ENCODE assay signal across 1 cellular context in genomic region chr1:85259118-85259865, GRCh38.
A peak's percentile ranks its signal among the peaks of the same experiment; 100 is the strongest.
TF ChIP-seq lines count a peak whose summit lies in the region.

Gene C1orf52 (minus strand): TSS chr1:85259662. CDS start chr1:85259633, 29 bp downstream.

TF ChIP-seq in HepG2, 621 proteins besides CTCF, POLR2A, EP300 and RAD21 (continued from another document and continues in another):
- no peak for TF ChIP-seq KLF9 (CRISPR knock-in tag; IDR thresholded peaks at IDR 0.05; ENCODE audit: low read depth)
- peak; percentile 94 for TF ChIP-seq ZMYM4 (CRISPR knock-in tag; IDR thresholded peaks at IDR 0.05)
- peak; percentile 65; the same call in 1 of the 2 replicates for TF ChIP-seq ZNF598 (CRISPR knock-in tag; IDR thresholded peaks at IDR 0.05; ENCODE audit: borderline replicate concordance)
- TF ChIP-seq ZNF572 (CRISPR knock-in tag; IDR thresholded peaks at IDR 0.05): 0 out of 2 replicates have a peak, but pooled peaks have one; percentile 61
- TF ChIP-seq ZBTB26 (CRISPR knock-in tag; IDR thresholded peaks at IDR 0.05; ENCODE audit: borderline replicate concordance): 0 out of 2 replicates have a peak, but pooled peaks have one; percentile 44
- no peak for TF ChIP-seq ZNF713 (CRISPR knock-in tag; IDR thresholded peaks at IDR 0.05)
- TF ChIP-seq HOXA5 (CRISPR knock-in tag; IDR thresholded peaks at IDR 0.05): peak; percentile 77
- TF ChIP-seq GABPB1 (CRISPR knock-in tag; IDR thresholded peaks at IDR 0.05): peak; percentile 96
- peak; percentile 71 for TF ChIP-seq TEAD3 (CRISPR knock-in tag; optimal IDR thresholded peaks at IDR 0.05; ENCODE audit: borderline replicate concordance)
- TF ChIP-seq KDM2A (CRISPR knock-in tag; IDR thresholded peaks at IDR 0.05; ENCODE audit: borderline replicate concordance, low read depth): peak; percentile 82
- no peak for TF ChIP-seq CCAR2 (optimal IDR thresholded peaks at IDR 0.05; ENCODE audit: low read depth, low read length)
- TF ChIP-seq ZFP82 (CRISPR knock-in tag; IDR thresholded peaks at IDR 0.05; ENCODE audit: borderline replicate concordance): 0 out of 2 replicates have a peak, but pooled peaks have one; percentile 31
- peak; percentile 70; the same call in 1 of the 2 replicates for TF ChIP-seq ZNF350 (CRISPR knock-in tag; IDR thresholded peaks at IDR 0.05; ENCODE audit: borderline replicate concordance, low read depth)
- 0 out of 2 replicates have a peak, but pooled peaks have one; percentile 39 for TF ChIP-seq KAT7 (CRISPR knock-in tag; IDR thresholded peaks at IDR 0.05; ENCODE audit: borderline replicate concordance)
- peak; percentile 95 for TF ChIP-seq PHF8 (CRISPR knock-in tag; IDR thresholded peaks at IDR 0.05)
- TF ChIP-seq ZFP90 (CRISPR knock-in tag; IDR thresholded peaks at IDR 0.05; ENCODE audit: borderline replicate concordance): peak; percentile 23; the same call in 1 of the 2 replicates
- peak; percentile 67; the same call in 1 of the 2 replicates for TF ChIP-seq KLF15 (CRISPR knock-in tag; IDR thresholded peaks at IDR 0.05; ENCODE audit: borderline replicate concordance)
- peak; percentile 96 for TF ChIP-seq MAZ (IDR thresholded peaks at IDR 0.05; ENCODE audit: borderline replicate concordance, low read depth, low read length)
- peak; percentile 50; the same call in 1 of the 2 replicates for TF ChIP-seq MAZ (CRISPR knock-in tag; IDR thresholded peaks at IDR 0.05; ENCODE audit: low read depth)
- TF ChIP-seq, protein P1, sequence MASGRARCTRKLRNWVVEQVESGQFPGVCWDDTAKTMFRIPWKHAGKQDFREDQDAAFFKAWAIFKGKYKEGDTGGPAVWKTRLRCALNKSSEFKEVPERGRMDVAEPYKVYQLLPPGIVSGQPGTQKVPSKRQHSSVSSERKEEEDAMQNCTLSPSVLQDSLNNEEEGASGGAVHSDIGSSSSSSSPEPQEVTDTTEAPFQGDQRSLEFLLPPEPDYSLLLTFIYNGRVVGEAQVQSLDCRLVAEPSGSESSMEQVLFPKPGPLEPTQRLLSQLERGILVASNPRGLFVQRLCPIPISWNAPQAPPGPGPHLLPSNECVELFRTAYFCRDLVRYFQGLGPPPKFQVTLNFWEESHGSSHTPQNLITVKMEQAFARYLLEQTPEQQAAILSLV (CRISPR knock-in tag; IDR thresholded peaks at IDR 0.05; ENCODE audit: borderline replicate concordance): peak; percentile 71; the same call in 1 of the 2 replicates
- TF ChIP-seq, protein P2, sequence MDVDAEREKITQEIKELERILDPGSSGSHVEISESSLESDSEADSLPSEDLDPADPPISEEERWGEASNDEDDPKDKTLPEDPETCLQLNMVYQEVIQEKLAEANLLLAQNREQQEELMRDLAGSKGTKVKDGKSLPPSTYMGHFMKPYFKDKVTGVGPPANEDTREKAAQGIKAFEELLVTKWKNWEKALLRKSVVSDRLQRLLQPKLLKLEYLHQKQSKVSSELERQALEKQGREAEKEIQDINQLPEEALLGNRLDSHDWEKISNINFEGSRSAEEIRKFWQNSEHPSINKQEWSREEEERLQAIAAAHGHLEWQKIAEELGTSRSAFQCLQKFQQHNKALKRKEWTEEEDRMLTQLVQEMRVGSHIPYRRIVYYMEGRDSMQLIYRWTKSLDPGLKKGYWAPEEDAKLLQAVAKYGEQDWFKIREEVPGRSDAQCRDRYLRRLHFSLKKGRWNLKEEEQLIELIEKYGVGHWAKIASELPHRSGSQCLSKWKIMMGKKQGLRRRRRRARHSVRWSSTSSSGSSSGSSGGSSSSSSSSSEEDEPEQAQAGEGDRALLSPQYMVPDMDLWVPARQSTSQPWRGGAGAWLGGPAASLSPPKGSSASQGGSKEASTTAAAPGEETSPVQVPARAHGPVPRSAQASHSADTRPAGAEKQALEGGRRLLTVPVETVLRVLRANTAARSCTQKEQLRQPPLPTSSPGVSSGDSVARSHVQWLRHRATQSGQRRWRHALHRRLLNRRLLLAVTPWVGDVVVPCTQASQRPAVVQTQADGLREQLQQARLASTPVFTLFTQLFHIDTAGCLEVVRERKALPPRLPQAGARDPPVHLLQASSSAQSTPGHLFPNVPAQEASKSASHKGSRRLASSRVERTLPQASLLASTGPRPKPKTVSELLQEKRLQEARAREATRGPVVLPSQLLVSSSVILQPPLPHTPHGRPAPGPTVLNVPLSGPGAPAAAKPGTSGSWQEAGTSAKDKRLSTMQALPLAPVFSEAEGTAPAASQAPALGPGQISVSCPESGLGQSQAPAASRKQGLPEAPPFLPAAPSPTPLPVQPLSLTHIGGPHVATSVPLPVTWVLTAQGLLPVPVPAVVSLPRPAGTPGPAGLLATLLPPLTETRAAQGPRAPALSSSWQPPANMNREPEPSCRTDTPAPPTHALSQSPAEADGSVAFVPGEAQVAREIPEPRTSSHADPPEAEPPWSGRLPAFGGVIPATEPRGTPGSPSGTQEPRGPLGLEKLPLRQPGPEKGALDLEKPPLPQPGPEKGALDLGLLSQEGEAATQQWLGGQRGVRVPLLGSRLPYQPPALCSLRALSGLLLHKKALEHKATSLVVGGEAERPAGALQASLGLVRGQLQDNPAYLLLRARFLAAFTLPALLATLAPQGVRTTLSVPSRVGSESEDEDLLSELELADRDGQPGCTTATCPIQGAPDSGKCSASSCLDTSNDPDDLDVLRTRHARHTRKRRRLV (CRISPR knock-in tag; IDR thresholded peaks at IDR 0.05): 0 out of 2 replicates have a peak, but pooled peaks have one; percentile 32
- TF ChIP-seq AGO2 (optimal IDR thresholded peaks at IDR 0.05; ENCODE audit: low read depth, low read length): peak; percentile 37
- peak; percentile 77 for TF ChIP-seq BHLHE40 (IDR thresholded peaks at IDR 0.05; ENCODE audit: low read length)
- TF ChIP-seq ZNF768 (CRISPR knock-in tag; IDR thresholded peaks at IDR 0.05): peak; percentile 46; the same call in 1 of the 2 replicates
- TF ChIP-seq PITX1 (CRISPR knock-in tag; IDR thresholded peaks at IDR 0.05): no peak
- TF ChIP-seq DDIT3 (CRISPR knock-in tag; IDR thresholded peaks at IDR 0.05): no peak
- TF ChIP-seq MAFG (CRISPR knock-in tag; IDR thresholded peaks at IDR 0.05): no peak
- peak; percentile 65 for TF ChIP-seq STAG1 (CRISPR knock-in tag; IDR thresholded peaks at IDR 0.05)
- TF ChIP-seq, protein P3, sequence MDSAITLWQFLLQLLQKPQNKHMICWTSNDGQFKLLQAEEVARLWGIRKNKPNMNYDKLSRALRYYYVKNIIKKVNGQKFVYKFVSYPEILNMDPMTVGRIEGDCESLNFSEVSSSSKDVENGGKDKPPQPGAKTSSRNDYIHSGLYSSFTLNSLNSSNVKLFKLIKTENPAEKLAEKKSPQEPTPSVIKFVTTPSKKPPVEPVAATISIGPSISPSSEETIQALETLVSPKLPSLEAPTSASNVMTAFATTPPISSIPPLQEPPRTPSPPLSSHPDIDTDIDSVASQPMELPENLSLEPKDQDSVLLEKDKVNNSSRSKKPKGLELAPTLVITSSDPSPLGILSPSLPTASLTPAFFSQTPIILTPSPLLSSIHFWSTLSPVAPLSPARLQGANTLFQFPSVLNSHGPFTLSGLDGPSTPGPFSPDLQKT (CRISPR knock-in tag; IDR thresholded peaks at IDR 0.05; ENCODE audit: borderline replicate concordance): no peak
- TF ChIP-seq KDM5A (IDR thresholded peaks at IDR 0.05; ENCODE audit: borderline replicate concordance, low read length): peak; percentile 66; the same call in 1 of the 2 replicates
- no peak; the same call in 1 of the 2 replicates for TF ChIP-seq ZSCAN25 (CRISPR knock-in tag; IDR thresholded peaks at IDR 0.05)
- no peak for TF ChIP-seq ZSCAN12 (CRISPR knock-in tag; IDR thresholded peaks at IDR 0.05)
- no peak; the same call in 1 of the 2 replicates for TF ChIP-seq MED13 (CRISPR knock-in tag; IDR thresholded peaks at IDR 0.05)
- peak; percentile 89 for TF ChIP-seq KMT2A (CRISPR knock-in tag; IDR thresholded peaks at IDR 0.05)
- TF ChIP-seq BORCS8-MEF2B (CRISPR knock-in tag; IDR thresholded peaks at IDR 0.05): peak; percentile 38
- 0 out of 2 replicates have a peak, but pooled peaks have one; percentile 48 for TF ChIP-seq ZBTB43 (CRISPR knock-in tag; conservative IDR thresholded peaks at IDR 0.05)
- TF ChIP-seq, protein P4, sequence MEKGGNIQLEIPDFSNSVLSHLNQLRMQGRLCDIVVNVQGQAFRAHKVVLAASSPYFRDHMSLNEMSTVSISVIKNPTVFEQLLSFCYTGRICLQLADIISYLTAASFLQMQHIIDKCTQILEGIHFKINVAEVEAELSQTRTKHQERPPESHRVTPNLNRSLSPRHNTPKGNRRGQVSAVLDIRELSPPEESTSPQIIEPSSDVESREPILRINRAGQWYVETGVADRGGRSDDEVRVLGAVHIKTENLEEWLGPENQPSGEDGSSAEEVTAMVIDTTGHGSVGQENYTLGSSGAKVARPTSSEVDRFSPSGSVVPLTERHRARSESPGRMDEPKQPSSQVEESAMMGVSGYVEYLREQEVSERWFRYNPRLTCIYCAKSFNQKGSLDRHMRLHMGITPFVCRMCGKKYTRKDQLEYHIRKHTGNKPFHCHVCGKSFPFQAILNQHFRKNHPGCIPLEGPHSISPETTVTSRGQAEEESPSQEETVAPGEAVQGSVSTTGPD (CRISPR knock-in tag; IDR thresholded peaks at IDR 0.05): no peak
- TF ChIP-seq, protein P5, sequence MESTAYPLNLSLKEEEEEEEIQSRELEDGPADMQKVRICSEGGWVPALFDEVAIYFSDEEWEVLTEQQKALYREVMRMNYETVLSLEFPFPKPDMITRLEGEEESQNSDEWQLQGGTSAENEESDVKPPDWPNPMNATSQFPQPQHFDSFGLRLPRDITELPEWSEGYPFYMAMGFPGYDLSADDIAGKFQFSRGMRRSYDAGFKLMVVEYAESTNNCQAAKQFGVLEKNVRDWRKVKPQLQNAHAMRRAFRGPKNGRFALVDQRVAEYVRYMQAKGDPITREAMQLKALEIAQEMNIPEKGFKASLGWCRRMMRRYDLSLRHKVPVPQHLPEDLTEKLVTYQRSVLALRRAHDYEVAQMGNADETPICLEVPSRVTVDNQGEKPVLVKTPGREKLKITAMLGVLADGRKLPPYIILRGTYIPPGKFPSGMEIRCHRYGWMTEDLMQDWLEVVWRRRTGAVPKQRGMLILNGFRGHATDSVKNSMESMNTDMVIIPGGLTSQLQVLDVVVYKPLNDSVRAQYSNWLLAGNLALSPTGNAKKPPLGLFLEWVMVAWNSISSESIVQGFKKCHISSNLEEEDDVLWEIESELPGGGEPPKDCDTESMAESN (CRISPR knock-in tag; conservative IDR thresholded peaks at IDR 0.05): peak; percentile 86
- peak; percentile 85 for TF ChIP-seq THAP11 (CRISPR knock-in tag; IDR thresholded peaks at IDR 0.05)
- peak; percentile 67; the same call in 1 of the 2 replicates for TF ChIP-seq ZGPAT (CRISPR knock-in tag; IDR thresholded peaks at IDR 0.05)
- TF ChIP-seq POLR2G (IDR thresholded peaks at IDR 0.05; ENCODE audit: low read depth, low read length): peak; percentile 90
- peak; percentile 46; the same call in 1 of the 2 replicates for TF ChIP-seq TEAD2 (CRISPR knock-in tag; IDR thresholded peaks at IDR 0.05)
- TF ChIP-seq HDAC1 (CRISPR knock-in tag; IDR thresholded peaks at IDR 0.05): peak; percentile 66
- no peak for TF ChIP-seq NONO (IDR thresholded peaks at IDR 0.05)
- TF ChIP-seq NONO (CRISPR knock-in tag; conservative IDR thresholded peaks at IDR 0.05): peak; percentile 63; the same call in 1 of the 2 replicates
- no peak for TF ChIP-seq NR2F2 (IDR thresholded peaks at IDR 0.05; ENCODE audit: borderline replicate concordance, low read depth)
- peak; percentile 85 for TF ChIP-seq PHF20 (CRISPR knock-in tag; IDR thresholded peaks at IDR 0.05)
- peak; percentile 94 for TF ChIP-seq SIN3A (IDR thresholded peaks at IDR 0.05; ENCODE audit: borderline replicate concordance, low read depth, low read length)
- TF ChIP-seq DNMT1 (CRISPR knock-in tag; IDR thresholded peaks at IDR 0.05): no peak
- peak; percentile 68; the same call in 1 of the 2 replicates for TF ChIP-seq IKZF5 (CRISPR knock-in tag; IDR thresholded peaks at IDR 0.05)
- no peak for TF ChIP-seq SRF (IDR thresholded peaks at IDR 0.05; ENCODE audit: low read depth, low read length)
- TF ChIP-seq CEBPB (IDR thresholded peaks at IDR 0.05; ENCODE audit: borderline replicate concordance, low read depth, low read length): 0 out of 2 replicates have a peak, but pooled peaks have one; percentile 10
